ENCODE assay signal across 27 cellular contexts in the genomic region with DNA sequence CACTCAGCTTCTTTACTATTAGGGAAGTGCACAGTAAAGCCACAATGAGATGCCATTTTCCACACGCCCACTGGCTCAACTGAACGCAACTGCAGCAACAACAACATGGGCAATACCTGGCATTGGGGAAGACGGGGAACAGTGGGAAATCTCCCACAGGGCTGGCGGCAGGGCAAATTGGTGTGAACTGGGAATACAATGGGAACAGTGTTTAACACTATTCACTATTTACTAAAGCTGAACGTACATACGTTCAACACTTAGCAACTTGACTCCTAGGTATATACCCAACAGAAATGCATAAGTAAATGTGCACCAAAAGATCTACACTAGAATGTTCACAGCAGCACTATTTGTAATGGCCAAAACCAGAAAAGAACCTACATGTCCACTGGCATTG.
"Had no signal": no experiment of that assay in that cellular context is flagged by ENCODE, and none has a peak within 500 bp of the region (broad histone marks: within the 10 kb centered on the region; RNA-seq: fewer than 3 reads in every experiment).

No MANE protein-coding gene starts in this region.

- H3K4me2 ChIP-seq: neural progenitor cell, smooth muscle cell had no signal

- H3K27me3 ChIP-seq: neural progenitor cell, ovary, spleen, suprapubic skin, testis, tibial artery, transverse colon, upper lobe of right lung, uterus had no signal

- H2AFZ ChIP-seq: neural progenitor cell, parathyroid adenoma had no signal

- H3K9me3 ChIP-seq: ovary, psoas muscle, spleen, suprapubic skin, testis, tibial artery, transverse colon, upper lobe of right lung, uterus had no signal

- H3K27ac ChIP-seq: neural progenitor cell, ovary, parathyroid adenoma, psoas muscle, skin epidermis, spleen, suprapubic skin, testis, tibial artery, transverse colon, upper lobe of right lung, uterus had no signal

- ATAC-seq: natural killer cell; psoas muscle; right cardiac atrium; sciatic nerve; stimulated activated memory B cell treated with anti-CD40 and anti-IgM and Interleukin-4, amounts not matched to agents 10 μg/mL and 1 μg/mL and 100 μg/mL, for 72 hours; stimulated activated naive CD8-positive, alpha-beta T cell treated with anti-CD3 and anti-CD28 coated beads, Interleukin-15, amount 100 ng/mL, for 72 hours; stimulated activated naive CD8-positive, alpha-beta T cell treated with anti-CD3 and anti-CD28 coated beads, Interleukin-15, Interleukin-2, amounts not matched to agents 100 U/mL and 50 U/mL, for 24 hours; upper lobe of right lung had no signal

- H3K36me3 ChIP-seq: neural progenitor cell, ovary, uterus had no signal

- DNase-seq: natural killer cell; occipital lobe; ovary; psoas muscle; right cardiac atrium; spleen; stimulated activated CD4-positive, alpha-beta T cell treated with anti-CD3 and anti-CD28 coated beads, Interleukin-12 subunit alpha, Interleukin-12 subunit beta, amount 100 ng/mL, for 4 hours; stimulated activated CD4-positive, alpha-beta T cell treated with anti-CD3 and anti-CD28 coated beads, Interleukin-1b, Interleukin-23, amount 100 ng/mL, for 48 hours; stimulated activated CD4-positive, alpha-beta T cell treated with anti-CD3 and anti-CD28 coated beads, Interleukin-4, amount 100 ng/mL, for 1 hour; stimulated activated CD4-positive, alpha-beta T cell treated with anti-CD3 and anti-CD28 coated beads, Interleukin-4, amount 100 ng/mL, for 4 hours; stimulated activated CD8-positive, alpha-beta memory T cell treated with anti-CD3 and anti-CD28 coated beads, Interleukin-4, amount 100 ng/mL, for 48 hours; stimulated activated naive CD4-positive, alpha-beta T cell; stimulated activated naive CD8-positive, alpha-beta T cell treated with anti-CD3 and anti-CD28 coated beads, Interleukin-15, amount 100 ng/mL, for 72 hours; stimulated activated naive CD8-positive, alpha-beta T cell treated with anti-CD3 and anti-CD28 coated beads, Interleukin-15, Interleukin-2, amounts not matched to agents 100 U/mL and 50 U/mL, for 24 hours; substantia nigra; testis; tibial artery; transverse colon; upper lobe of right lung; uterus had no signal

- H3K9ac ChIP-seq: neural progenitor cell, parathyroid adenoma had no signal

- H3K4me1 ChIP-seq: neural progenitor cell, parathyroid adenoma, suprapubic skin, testis, tibial artery, transverse colon, upper lobe of right lung, uterus had no signal

- H3K4me3 ChIP-seq: neural progenitor cell, ovary, psoas muscle, skin epidermis, smooth muscle cell, spleen, suprapubic skin, testis, tibial artery, transverse colon, upper lobe of right lung, uterus had no signal
